1 cellular context compared by ENCODE assay signal in genomic region chr3:195259564-195260285, GRCh38.
TF ChIP-seq lines count a peak whose summit lies in the region.

No MANE protein-coding gene starts in this region.

TF ChIP-seq in HepG2, 621 proteins besides CTCF, POLR2A, EP300 and RAD21 (continued from another document and continues in another):
- no peak for TF ChIP-seq ZNF513 (CRISPR knock-in tag; conservative IDR thresholded peaks at IDR 0.05)
- no peak for TF ChIP-seq SUZ12 (IDR thresholded peaks at IDR 0.05; ENCODE audit: low read depth, low read length)
- TF ChIP-seq ZNF616 (CRISPR knock-in tag; IDR thresholded peaks at IDR 0.05; ENCODE audit: low read depth), result no peak
- no peak for TF ChIP-seq FOXM1 (CRISPR knock-in tag; IDR thresholded peaks at IDR 0.05)
- TF ChIP-seq XBP1 (CRISPR knock-in tag; IDR thresholded peaks at IDR 0.05), result no peak
- peak; percentile 87 for TF ChIP-seq ASH2L (IDR thresholded peaks at IDR 0.05; ENCODE audit: insufficient read length, low read depth, low read length)
- TF ChIP-seq ZC3H13 (CRISPR knock-in tag; IDR thresholded peaks at IDR 0.05), result 0 out of 2 replicates have a peak, but pooled peaks have one; percentile 65
- TF ChIP-seq ZBTB21 (CRISPR knock-in tag; IDR thresholded peaks at IDR 0.05), result no peak
- TF ChIP-seq ZNF318 (CRISPR knock-in tag; IDR thresholded peaks at IDR 0.05), result peak; percentile 62; the same call in 1 of the 2 replicates
- TF ChIP-seq ZNF280B (CRISPR knock-in tag; IDR thresholded peaks at IDR 0.05; ENCODE audit: borderline replicate concordance), result no peak; the same call in 1 of the 2 replicates
- no peak for TF ChIP-seq ZNF720 (CRISPR knock-in tag; IDR thresholded peaks at IDR 0.05)
- TF ChIP-seq ZNF850 (CRISPR knock-in tag; conservative IDR thresholded peaks at IDR 0.05), result no peak
- TF ChIP-seq RAD51 (IDR thresholded peaks at IDR 0.05; ENCODE audit: borderline replicate concordance), result no peak
- TF ChIP-seq ZIK1 (CRISPR knock-in tag; IDR thresholded peaks at IDR 0.05; ENCODE audit: borderline replicate concordance, low read depth), result no peak; the same call in 1 of the 2 replicates
- no peak for TF ChIP-seq GMEB2 (CRISPR knock-in tag; IDR thresholded peaks at IDR 0.05; ENCODE audit: low read depth)
- peak; percentile 74; the same call in 1 of the 2 replicates for TF ChIP-seq MEF2D (CRISPR knock-in tag; IDR thresholded peaks at IDR 0.05)
- TF ChIP-seq AFF4 (CRISPR knock-in tag; IDR thresholded peaks at IDR 0.05), result peak; percentile 75; the same call in 1 of the 2 replicates
- TF ChIP-seq MTF1 (CRISPR knock-in tag; IDR thresholded peaks at IDR 0.05), result no peak
- peak; percentile 61; the same call in 1 of the 2 replicates for TF ChIP-seq MEIS1 (CRISPR knock-in tag; IDR thresholded peaks at IDR 0.05; ENCODE audit: borderline replicate concordance)
- TF ChIP-seq ZKSCAN1 (IDR thresholded peaks at IDR 0.05; ENCODE audit: low read length), result no peak
- TF ChIP-seq MATR3 (CRISPR knock-in tag; IDR thresholded peaks at IDR 0.05), result no peak
- TF ChIP-seq ATAD3A (CRISPR knock-in tag; IDR thresholded peaks at IDR 0.05), result no peak
- no peak for TF ChIP-seq ZNF549 (CRISPR knock-in tag; IDR thresholded peaks at IDR 0.05)
- peak; percentile 74 for TF ChIP-seq AGO1 (IDR thresholded peaks at IDR 0.05; ENCODE audit: low read depth, low read length, poor library complexity, severe bottlenecking)
- peak; percentile 85 for TF ChIP-seq PAXIP1 (CRISPR knock-in tag; conservative IDR thresholded peaks at IDR 0.05)
- TF ChIP-seq DPF2 (CRISPR knock-in tag; IDR thresholded peaks at IDR 0.05; ENCODE audit: borderline replicate concordance, low read depth), result peak; percentile 53
- no peak for TF ChIP-seq CENPT (CRISPR knock-in tag; IDR thresholded peaks at IDR 0.05; ENCODE audit: low read depth)
- peak in 1 of 2 experiments; percentile 43; a peak in 1 of 4 replicates for TF ChIP-seq REST (IDR thresholded peaks at IDR 0.05; ENCODE audit: borderline replicate concordance in 1 of 2, low read depth in 1 of 2, low read length in 2 of 2)
- peak; percentile 24; the same call in 1 of the 2 replicates for TF ChIP-seq ATF3 (CRISPR knock-in tag; IDR thresholded peaks at IDR 0.05)
- peak; percentile 81 for TF ChIP-seq ARNTL (CRISPR knock-in tag; IDR thresholded peaks at IDR 0.05)
- peak; percentile 59 for TF ChIP-seq ZNF124 (CRISPR knock-in tag; IDR thresholded peaks at IDR 0.05)
